ENCODE assay signal across 8 cellular contexts in the genomic region with DNA sequence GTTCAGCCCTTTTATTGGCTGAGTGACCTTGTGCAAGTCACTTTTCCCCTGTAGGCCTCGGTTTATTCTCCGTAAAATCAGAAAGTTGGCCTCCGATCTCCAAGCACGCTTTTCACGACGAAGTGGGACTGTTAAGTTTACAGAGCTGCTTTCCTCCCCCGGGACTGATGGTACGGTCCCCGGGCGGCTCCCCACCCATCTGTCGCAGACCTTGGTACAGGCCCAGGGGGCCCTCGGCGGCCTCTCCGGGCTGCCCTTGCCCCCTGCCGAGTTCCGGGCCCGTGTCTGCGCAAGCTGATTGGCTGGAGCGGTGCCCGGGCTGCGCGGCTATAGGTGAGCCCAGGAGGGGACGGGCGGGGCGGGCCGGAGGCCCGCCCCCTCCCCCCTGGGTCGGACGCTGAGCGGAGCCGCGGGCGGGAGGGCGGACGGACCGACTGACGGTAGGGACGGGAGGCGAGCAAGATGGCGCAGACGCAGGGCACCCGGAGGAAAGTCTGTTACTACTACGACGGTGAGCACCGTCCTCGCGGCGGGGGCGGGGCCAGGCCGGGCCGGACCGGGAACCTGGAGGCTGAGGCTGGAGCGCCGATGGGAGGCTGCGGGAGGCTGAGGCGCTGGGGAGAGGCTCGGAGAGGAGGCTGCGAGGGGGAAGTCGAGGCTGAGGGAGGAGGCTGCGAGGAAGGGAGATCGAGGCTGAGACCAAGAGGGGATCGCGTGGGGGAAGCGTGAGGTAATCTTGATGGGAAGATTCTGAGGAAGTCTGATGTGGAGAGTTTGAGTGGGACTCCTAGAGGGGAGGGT. TPM values are rescaled to one million over a fixed set of nuclear protein-coding genes. Genes with fewer than 3 reads are reported as not detected.
DNase-seq lines count a peak whose midpoint lies in the region; ATAC-seq and TF ChIP-seq lines count a peak whose summit lies in the region.

A gene (plus strand): TSS at position 376 of the 801 bp plus-strand sequence. CDS start 87 bp downstream, at position 463.

- ATAC-seq in GM21723 (IDR thresholded peaks at IDR 0.05; ENCODE audit: unreplicated experiment), result peak; percentile 90

- peaks cover 58% of the 10 kb centered on the region for H3K4me1 Mint-ChIP-seq in activated T-cell treated with anti-CD3 and anti-CD28 coated beads, Interleukin-2, amount 50 U/mL, for 24 hours (ENCODE audit: low read depth)

- peaks cover 46% of the 10 kb centered on the region for H3K36me3 Mint-ChIP-seq in activated T-cell treated with anti-CD3 and anti-CD28 coated beads, Interleukin-2, amount 50 U/mL, for 24 hours (ENCODE audit: low read depth)

- WGBS in esophagus, 2 donors, result 0 to 1% methylated on average over 63 to 64 of the region's 64 CpGs

- H3K36me3 ChIP-seq in esophagus (ENCODE audit: control insufficient read depth in 2 of 2, insufficient read depth in 2 of 2, low read length in 1 of 2) (no peaks in the 10 kb centered on the region), mucosa of stomach (ENCODE audit: control insufficient read depth, insufficient read depth, low read length) (no peaks in the 10 kb centered on the region)

- H3K4me3 ChIP-seq in esophagus (ENCODE audit: low read depth in 1 of 2, low read length in 2 of 2) (peak within 1 kb of the TSS; percentile 66 to 95), mucosa of stomach (ENCODE audit: low read length) (peak within 1 kb of the TSS; percentile 91)

- DNase-seq in DMS53 treated with DMSO at 0.1 percent for 48 hours (lab: John Stamatoyannopoulos, UW; ENCODE audit: unreplicated experiment) (peak; percentile 94), KG1 (lab: John Stamatoyannopoulos, UW) (peak; percentile 92)
- DNase-seq in activated T-cell treated with anti-CD3 and anti-CD28 coated beads, Interleukin-2, amount 50 U/mL, for 24 hours, result peak; percentile 98
- DNase-seq in stimulated activated CD8-positive, alpha-beta memory T cell treated with anti-CD3 and anti-CD28 coated beads, Interleukin-4, amount 100 ng/mL, for 48 hours, result peak; percentile 97

- H3K4me1 ChIP-seq in esophagus (ENCODE audit: control insufficient read depth in 2 of 2, insufficient read depth in 2 of 2, low read length in 1 of 2) (peaks cover 2 to 5% of the 10 kb centered on the region in 2 donors), mucosa of stomach (ENCODE audit: control insufficient read depth, insufficient read depth, low read length) (peaks cover 41% of the 10 kb centered on the region)

- H3K9me3 ChIP-seq in esophagus (ENCODE audit: control insufficient read depth in 2 of 2, insufficient read depth in 1 of 2, low read depth in 1 of 2, low read length in 1 of 2) (peaks cover 0 to 3% of the 10 kb centered on the region in 2 donors), mucosa of stomach (ENCODE audit: control insufficient read depth, low read length) (no peaks in the 10 kb centered on the region)

- no peaks in the 10 kb centered on the region for H3K9me3 Mint-ChIP-seq in activated T-cell treated with anti-CD3 and anti-CD28 coated beads, Interleukin-2, amount 50 U/mL, for 24 hours

- no peaks in the 10 kb centered on the region for H3K27me3 Mint-ChIP-seq in activated T-cell treated with anti-CD3 and anti-CD28 coated beads, Interleukin-2, amount 50 U/mL, for 24 hours

- H3K27ac Mint-ChIP-seq in activated T-cell treated with anti-CD3 and anti-CD28 coated beads, Interleukin-2, amount 50 U/mL, for 24 hours, result peak within 1 kb of the TSS; percentile 98

- peak within 1 kb of the TSS; percentile 92 to 94 for H3K27ac ChIP-seq in esophagus (ENCODE audit: low read depth in 2 of 2, low read length in 1 of 2)

- H3K9ac ChIP-seq in mucosa of stomach (ENCODE audit: low read length), result peak within 1 kb of the TSS; percentile 96

- H3K4me3 Mint-ChIP-seq in activated T-cell treated with anti-CD3 and anti-CD28 coated beads, Interleukin-2, amount 50 U/mL, for 24 hours, result peak within 1 kb of the TSS; percentile 100

- no peaks in the 10 kb centered on the region for H3K27me3 ChIP-seq in esophagus (ENCODE audit: control insufficient read depth in 1 of 2, insufficient read depth in 2 of 2, low read length in 2 of 2)
- H3K27me3 ChIP-seq in mucosa of stomach (ENCODE audit: control insufficient read depth, insufficient read depth, low read length), result no peaks in the 10 kb centered on the region

TF ChIP-seq in PFSK-1, 5 proteins besides CTCF, POLR2A, EP300 and RAD21:
- no peak for TF ChIP-seq SIN3A (IDR thresholded peaks at IDR 0.05; ENCODE audit: borderline replicate concordance, insufficient read depth, low read length)
- TF ChIP-seq, protein P1, sequence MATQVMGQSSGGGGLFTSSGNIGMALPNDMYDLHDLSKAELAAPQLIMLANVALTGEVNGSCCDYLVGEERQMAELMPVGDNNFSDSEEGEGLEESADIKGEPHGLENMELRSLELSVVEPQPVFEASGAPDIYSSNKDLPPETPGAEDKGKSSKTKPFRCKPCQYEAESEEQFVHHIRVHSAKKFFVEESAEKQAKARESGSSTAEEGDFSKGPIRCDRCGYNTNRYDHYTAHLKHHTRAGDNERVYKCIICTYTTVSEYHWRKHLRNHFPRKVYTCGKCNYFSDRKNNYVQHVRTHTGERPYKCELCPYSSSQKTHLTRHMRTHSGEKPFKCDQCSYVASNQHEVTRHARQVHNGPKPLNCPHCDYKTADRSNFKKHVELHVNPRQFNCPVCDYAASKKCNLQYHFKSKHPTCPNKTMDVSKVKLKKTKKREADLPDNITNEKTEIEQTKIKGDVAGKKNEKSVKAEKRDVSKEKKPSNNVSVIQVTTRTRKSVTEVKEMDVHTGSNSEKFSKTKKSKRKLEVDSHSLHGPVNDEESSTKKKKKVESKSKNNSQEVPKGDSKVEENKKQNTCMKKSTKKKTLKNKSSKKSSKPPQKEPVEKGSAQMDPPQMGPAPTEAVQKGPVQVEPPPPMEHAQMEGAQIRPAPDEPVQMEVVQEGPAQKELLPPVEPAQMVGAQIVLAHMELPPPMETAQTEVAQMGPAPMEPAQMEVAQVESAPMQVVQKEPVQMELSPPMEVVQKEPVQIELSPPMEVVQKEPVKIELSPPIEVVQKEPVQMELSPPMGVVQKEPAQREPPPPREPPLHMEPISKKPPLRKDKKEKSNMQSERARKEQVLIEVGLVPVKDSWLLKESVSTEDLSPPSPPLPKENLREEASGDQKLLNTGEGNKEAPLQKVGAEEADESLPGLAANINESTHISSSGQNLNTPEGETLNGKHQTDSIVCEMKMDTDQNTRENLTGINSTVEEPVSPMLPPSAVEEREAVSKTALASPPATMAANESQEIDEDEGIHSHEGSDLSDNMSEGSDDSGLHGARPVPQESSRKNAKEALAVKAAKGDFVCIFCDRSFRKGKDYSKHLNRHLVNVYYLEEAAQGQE (IDR thresholded peaks at IDR 0.05; ENCODE audit: insufficient read depth in 1 of 2, low read depth in 2 of 2, low read length in 2 of 2), result no peak
- no peak for TF ChIP-seq FOXP2 (optimal IDR thresholded peaks at IDR 0.05; ENCODE audit: borderline replicate concordance, extremely low read depth, extremely low read length, insufficient read depth)
- TF ChIP-seq TAF1 (IDR thresholded peaks at IDR 0.05; ENCODE audit: borderline replicate concordance, insufficient read depth, low read length), result no peak
- peak; percentile 52; the same call in 1 of the 2 replicates for TF ChIP-seq POLR2AphosphoS5 (IDR thresholded peaks at IDR 0.05; ENCODE audit: low read depth, low read length)

RNA-seq across cellular contexts. Expression of the gene that starts here (rescaled TPM):
- polyA plus RNA-seq in PFSK-1 (2012; ENCODE audit: insufficient read length, low read depth), result 65.8 TPM
- polyA plus RNA-seq in esophagus, result 10 to 100 TPM; 43.8 to 90.3 TPM

Comparison
In these comparisons a context has a peak if more than half of its experiments do, and no peak if none do; other contexts are left out.
1. Peak in every context shown above with its lines: DNase-seq, ATAC-seq, H3K4me3 ChIP-seq and H3K27ac ChIP-seq.